ENCODE assay signal across 8 cellular contexts in genomic region chr2:113626616-113627330, GRCh38. TPM values are rescaled to one million over a fixed set of nuclear protein-coding genes. Genes with fewer than 3 reads are reported as not detected.
DNase-seq lines count a peak whose midpoint lies in the region; ATAC-seq and TF ChIP-seq lines count a peak whose summit lies in the region.
"Not testable (repeated sequence)": the region's sequence is repeated elsewhere in the genome, so short reads cannot be mapped to it uniquely, and the experiment has no call there.

Gene RABL2A (plus strand): TSS chr2:113627266. CDS start chr2:113628607, 1,341 bp downstream.

- TF ChIP-seq CTCF in foreskin keratinocyte (conservative IDR thresholded peaks at IDR 0.05), result not testable (repeated sequence)

- DNase-seq in foreskin keratinocyte (peak; percentile 20 to 67), naive B cell (peak; percentile 89)
- DNase-seq in stimulated activated CD8-positive, alpha-beta memory T cell treated with anti-CD3 and anti-CD28 coated beads, Interleukin-12 subunit alpha, Interleukin-12 subunit beta, amount 100 ng/mL, for 4 hours (ENCODE audit: low read depth), result peak; percentile 80

- H3K4me3 ChIP-seq in BLaER1 treated with 17β-estradiol and CSF1 and Interleukin-3, amounts not matched to agents 10 nM and 100 nM, result peak within 1 kb of the TSS; percentile 53 to 70 (median 62)

- not testable (repeated sequence) for H3K27me3 ChIP-seq in BLaER1 treated with 17β-estradiol and CSF1 and Interleukin-3, amounts not matched to agents 10 nM and 100 nM; foreskin keratinocyte

- not testable (repeated sequence) for H3K9me3 ChIP-seq in BLaER1 treated with 17β-estradiol and CSF1 and Interleukin-3, amounts not matched to agents 10 nM and 100 nM (replicated peaks in 1 of 11)

- not testable (repeated sequence) for H4K20me1 ChIP-seq in BLaER1 treated with 17β-estradiol and CSF1 and Interleukin-3, amounts not matched to agents 10 nM and 100 nM

- peak; percentile 96 for ATAC-seq in GM19452 (IDR thresholded peaks at IDR 0.05; ENCODE audit: unreplicated experiment)
- peak; percentile 95 for ATAC-seq in HG03280 (IDR thresholded peaks at IDR 0.05; ENCODE audit: unreplicated experiment)
- peak; percentile 97 for ATAC-seq in SK-N-SH treated with all-trans-retinoic acid at 6 μM for 48 hours
- ATAC-seq in foreskin keratinocyte, result peak; percentile 94
- ATAC-seq in naive B cell (ENCODE audit: low read depth in 2 of 2), result peak; percentile 81 to 83

- peak within 1 kb of the TSS; percentile 61 to 79 (median 70); a peak in 21 of 22 replicates for H3K9ac ChIP-seq in BLaER1 treated with 17β-estradiol and CSF1 and Interleukin-3, amounts not matched to agents 10 nM and 100 nM

- H3K27ac Mint-ChIP-seq in activated naive CD4-positive, alpha-beta T cell treated with anti-CD3 and anti-CD28 coated beads, Interleukin-2, amount 50 U/mL, for 24 hours, result peak within 1 kb of the TSS; percentile 95
- peak within 1 kb of the TSS; percentile 90 to 98 (median 96) for H3K27ac Mint-ChIP-seq in naive B cell

- H3K36me3 Mint-ChIP-seq in activated naive CD4-positive, alpha-beta T cell treated with anti-CD3 and anti-CD28 coated beads, Interleukin-2, amount 50 U/mL, for 24 hours; naive B cell: not testable (repeated sequence)

- not testable (repeated sequence) for H3K36me3 ChIP-seq in BLaER1 treated with 17β-estradiol and CSF1 and Interleukin-3, amounts not matched to agents 10 nM and 100 nM

- peak within 1 kb of the TSS; percentile 63 to 92 (median 69) for H3K4me2 ChIP-seq in BLaER1 treated with 17β-estradiol and CSF1 and Interleukin-3, amounts not matched to agents 10 nM and 100 nM

- not testable (repeated sequence) for H3K27me3 Mint-ChIP-seq in activated naive CD4-positive, alpha-beta T cell treated with anti-CD3 and anti-CD28 coated beads, Interleukin-2, amount 50 U/mL, for 24 hours; naive B cell

- H3K27ac ChIP-seq in BLaER1 treated with 17β-estradiol and CSF1 and Interleukin-3, amounts not matched to agents 10 nM and 100 nM, result peak within 1 kb of the TSS in 9 of 11 experiments; percentile 40 to 70 (median 60); a peak in 16 of 22 replicates
- H3K27ac ChIP-seq in foreskin keratinocyte, result not testable (repeated sequence)

- not testable (repeated sequence) for H3K4me1 ChIP-seq in BLaER1 treated with 17β-estradiol and CSF1 and Interleukin-3, amounts not matched to agents 10 nM and 100 nM; foreskin keratinocyte

- not testable (repeated sequence) for H3K4me1 Mint-ChIP-seq in activated naive CD4-positive, alpha-beta T cell treated with anti-CD3 and anti-CD28 coated beads, Interleukin-2, amount 50 U/mL, for 24 hours
- H3K4me1 Mint-ChIP-seq in naive B cell, result peaks cover 21 to 23% (median 22%) of the 10 kb centered on the region in 3 donors

- not testable (repeated sequence) for H3K9me3 Mint-ChIP-seq in activated naive CD4-positive, alpha-beta T cell treated with anti-CD3 and anti-CD28 coated beads, Interleukin-2, amount 50 U/mL, for 24 hours; naive B cell

- H3K4me3 Mint-ChIP-seq in activated naive CD4-positive, alpha-beta T cell treated with anti-CD3 and anti-CD28 coated beads, Interleukin-2, amount 50 U/mL, for 24 hours, result peak within 1 kb of the TSS; percentile 93
- H3K4me3 Mint-ChIP-seq in naive B cell, result peak within 1 kb of the TSS; percentile 77 to 94 (median 90)

RNA-seq across cellular contexts. Expression of gene RABL2A, which starts in this region (rescaled TPM):
- 5.2 and 6.2 TPM in 2 replicates for total RNA-seq in foreskin keratinocyte
- 3.3 and 4.3 TPM in 2 replicates for polyA plus RNA-seq in foreskin keratinocyte
- 10 to 100 TPM; 11.3 to 19.7 (median 16.6) TPM for polyA plus RNA-seq in naive B cell (ENCODE audit: low read depth in 6 of 6)
